In genomic region chr7:95527033-95527775, GRCh38 we compare ENCODE assay signal across 9 cellular contexts. TPM values are rescaled to one million over a fixed set of nuclear protein-coding genes. Genes with fewer than 3 reads are reported as not detected.
DNase-seq lines count a peak whose midpoint lies in the region; ATAC-seq, FAIRE-seq and TF ChIP-seq lines count a peak whose summit lies in the region.
"Had no signal": no experiment of that assay in that cellular context is flagged by ENCODE, and none has a peak within 500 bp of the region (broad histone marks: within the 10 kb centered on the region; RNA-seq: fewer than 3 reads in every experiment).

No MANE protein-coding gene starts in this region.

- peaks cover 23% of the 10 kb centered on the region for H3K4me1 Mint-ChIP-seq in Calu3 (ENCODE audit: low read depth, unreplicated experiment)

- BruUV-seq in Calu3 (replicated peaks; lab: Mats Ljungman, UMichigan) (no TSS peak), PC-9 (replicated peaks; lab: Mats Ljungman, UMichigan) (no TSS peak)

- H4K20me1 ChIP-seq in PC-9 (ENCODE audit: insufficient read depth) = no peaks in the 10 kb centered on the region
- H4K20me1 ChIP-seq in H1 (replicated peaks in 1 of 2; ENCODE audit: control insufficient read depth in 1 of 2, insufficient read depth in 2 of 2, low read length in 2 of 2) = no peaks in the 10 kb centered on the region

- H3K27me3 ChIP-seq in PC-9 (ENCODE audit: insufficient read depth, low read depth) = no peaks in the 10 kb centered on the region
- H3K27me3 ChIP-seq in H1 (replicated peaks in 1 of 4; ENCODE audit: control insufficient read depth in 3 of 4, extremely low read depth in 1 of 4, insufficient read depth in 3 of 4, low read length in 3 of 4) = no peaks in the 10 kb centered on the region
- H3K27me3 ChIP-seq in lung (ENCODE audit: control insufficient read depth, insufficient read depth) = no peaks in the 10 kb centered on the region

- H3K79me2 ChIP-seq in PC-9 (ENCODE audit: low read depth) (no peaks in the 10 kb centered on the region), H1 (ENCODE audit: control insufficient read depth in 1 of 2, insufficient read depth in 2 of 2, low read length in 2 of 2) (no peaks in the 10 kb centered on the region)

- no peak for TF ChIP-seq POLR2A in H1 (IDR thresholded peaks at IDR 0.05; ENCODE audit: control extremely low read depth in 1 of 2, low read depth in 2 of 2, low read length in 2 of 2)

- no peak overlapping the region for H2BK15ac ChIP-seq in H1 (ENCODE audit: low read length)

- no peak overlapping the region for H3K4me3 ChIP-seq in PC-9
- no peak overlapping the region for H3K4me3 ChIP-seq in H1 (ENCODE audit: extremely low read depth in 1 of 4, insufficient read depth in 2 of 4, low read depth in 3 of 4, low read length in 4 of 4)
- H3K4me3 ChIP-seq in lung = no peak overlapping the region

- no peak overlapping the region for H3K27ac Mint-ChIP-seq in Calu3 (ENCODE audit: unreplicated experiment)

- H3K4me2 ChIP-seq in PC-9 (no peak overlapping the region), H1 (ENCODE audit: insufficient read depth in 1 of 2, low read depth in 2 of 2, low read length in 2 of 2) (no peak overlapping the region)

- H3K4ac ChIP-seq in H1 (replicated peaks; ENCODE audit: insufficient read length, low read depth, low read length) = no peak overlapping the region

- H2AK5ac ChIP-seq in H1 (ENCODE audit: low read depth, low read length) = no peak overlapping the region

- no peak overlapping the region for H2BK20ac ChIP-seq in H1 (ENCODE audit: low read length)

- no peak overlapping the region for H3K27ac ChIP-seq in PC-9
- no peak overlapping the region for H3K27ac ChIP-seq in H1 (ENCODE audit: low read depth, low read length)
- H3K27ac ChIP-seq in lung (ENCODE audit: low read depth in 1 of 2, low read length in 1 of 2) = no peak overlapping the region

- TF ChIP-seq CTCF in Calu3 (IDR thresholded peaks at IDR 0.05; ENCODE audit: unreplicated experiment) (peak; percentile 50), PC-9 (conservative IDR thresholded peaks at IDR 0.05) (peak; percentile 95), H1 (IDR thresholded peaks at IDR 0.05; ENCODE audit: control extremely low read depth in 1 of 3, insufficient read depth in 1 of 3, low read depth in 1 of 3, low read length in 3 of 3) (peak; percentile 83 to 94 (median 86)), lung (IDR thresholded peaks at IDR 0.05; ENCODE audit: control extremely low read depth, extremely low read depth) (peak; percentile 76)

- no peaks in the 10 kb centered on the region for H3K9me3 ChIP-seq in PC-9 (ENCODE audit: insufficient read depth, low read depth)
- H3K9me3 ChIP-seq in H1 (ENCODE audit: insufficient read depth in 2 of 2, low read depth in 1 of 2, low read length in 1 of 2) = no peaks in the 10 kb centered on the region
- no peaks in the 10 kb centered on the region for H3K9me3 ChIP-seq in lung (ENCODE audit: control insufficient read depth in 2 of 2, insufficient read depth in 1 of 2, low read length in 1 of 2)

- POLR2A ChIA-PET in PC-9 (lab: Charles Lee; ENCODE audit: unreplicated experiment) (no interaction called here), H1 (lab: Charles Lee; ENCODE audit: partially characterized antibody) (no interaction called here)

- H3K36me3 Mint-ChIP-seq in Calu3 (ENCODE audit: insufficient read depth, unreplicated experiment) = no peaks in the 10 kb centered on the region

- H2BK120ac ChIP-seq in H1 (replicated peaks; ENCODE audit: low read depth, low read length) = no peak overlapping the region

- H3F3A ChIP-seq in PC-9 (ENCODE audit: insufficient read depth, low read depth) = 0 out of 2 replicates have a peak, but pooled peaks cover 4% of the 10 kb centered on the region

- intact Hi-C loops in Calu3 (cut with micrococcal nuclease; ENCODE audit: unreplicated experiment) (loop anchor here (1.0 to 10.0 kb wide), 2 partner anchors 159 to 348 kb away; no protein-coding TSS in a partner anchor), PC-9 (cut with micrococcal nuclease; ENCODE audit: unreplicated experiment) (loop anchor here (1.0 to 2.0 kb wide), 2 partner anchors 157 to 344 kb away; no protein-coding TSS in a partner anchor)

- no peak overlapping the region for H4K91ac ChIP-seq in H1 (replicated peaks; ENCODE audit: insufficient read length, low read length)

- H3K36me3 ChIP-seq in PC-9 (ENCODE audit: low read depth) (no peaks in the 10 kb centered on the region), H1 (ENCODE audit: control insufficient read depth in 2 of 4, insufficient read depth in 4 of 4, low read length in 3 of 4) (no peaks in the 10 kb centered on the region), lung (ENCODE audit: control insufficient read depth in 2 of 2, insufficient read depth in 2 of 2, low read length in 2 of 2) (no peaks in the 10 kb centered on the region)

- WGBS in H1 (ENCODE audit: extremely low coverage in 1 of 2, insufficient coverage in 1 of 2, insufficient read length in 1 of 2, insufficient replicate concordance in 2 of 2, low coverage in 1 of 2, low lambda C conversion rate in 2 of 2, missing lambda C conversion rate in 1 of 2), 2 experiments = 64% methylated on average over 5 of the region's 5 CpGs; no CpG with 5 or more reads in 1 of the 2 experiments
- WGBS in lung, 2 donors = 30 to 34% methylated on average over 5 of the region's 5 CpGs

- H3K9me3 Mint-ChIP-seq in Calu3 (ENCODE audit: low read depth, unreplicated experiment) = no peaks in the 10 kb centered on the region

- H4K5ac ChIP-seq in H1 (ENCODE audit: insufficient read length, low read depth, low read length) = no peak overlapping the region

- H3K56ac ChIP-seq in H1 (replicated peaks; ENCODE audit: insufficient read length, low read depth, low read length) = no peak overlapping the region

- H2AFZ ChIP-seq in PC-9 (no peak overlapping the region), H1 (ENCODE audit: low read length) (0 out of 2 replicates have a peak overlapping the region, but pooled peaks have one; percentile 39)

- DNase-seq in Calu3 (peak; percentile 55), KG1 (lab: John Stamatoyannopoulos, UW) (peak; percentile 1), PC-9 (peak; percentile 42 to 47), H1 (ENCODE audit: low read depth in 1 of 2, low spot score in 2 of 2) (peak in 1 of 2 experiments; percentile 67), lung (ENCODE audit: low spot score) (peak; percentile 56), urothelium cell line (ENCODE audit: low spot score) (peak; percentile 85)
- DNase-seq in activated CD8-positive, alpha-beta memory T cell treated with anti-CD3 and anti-CD28 coated beads, Interleukin-2, amount 50 U/mL, for 48 hours = no peak

- ATAC-seq in GM19438 (IDR thresholded peaks at IDR 0.05; ENCODE audit: low read depth, unreplicated experiment) (peak; percentile 59), lung (ENCODE audit: insufficient read depth, low FRiP score) (no peak)

- H3K18ac ChIP-seq in H1 (ENCODE audit: extremely low read depth, low read length) = no peak overlapping the region

- TF ChIP-seq RAD21 in H1 (IDR thresholded peaks at IDR 0.05 in 1 of 2, conservative IDR thresholded peaks at IDR 0.05 in 1 of 2; ENCODE audit: low read depth in 2 of 2, low read length in 2 of 2) = peak; percentile 98

- no peak overlapping the region; the same call in 1 of the 2 replicates for H4K8ac ChIP-seq in H1 (ENCODE audit: extremely low read depth, insufficient read depth, low read length)

- no peak overlapping the region for H3K4me3 Mint-ChIP-seq in Calu3 (ENCODE audit: low read depth, unreplicated experiment)

- no peaks in the 10 kb centered on the region for H3K9me2 ChIP-seq in PC-9 (ENCODE audit: insufficient read depth)

- CTCF ChIA-PET in Calu3 (lab: Charles Lee) (interaction anchor here (0.7 to 2.7 kb wide), 6 partner anchors 157 to 354 kb away, joined by 3 to 18 read pairs (median 10); no protein-coding TSS in a partner anchor), PC-9 (lab: Charles Lee) (interaction anchor here (2.1 to 2.6 kb wide), 3 partner anchors 156 to 160 kb away, joined by 9 to 22 read pairs (median 14); no protein-coding TSS in a partner anchor), H1 (lab: Charles Lee; ENCODE audit: partially characterized antibody) (interaction anchor here (0.7 to 17.5 kb wide), 36 partner anchors 9 to 372 kb away, joined by 3 to 482 read pairs (median 5); no protein-coding TSS in a partner anchor)

- no peak overlapping the region for H3K14ac ChIP-seq in H1 (ENCODE audit: insufficient read length)

- no peaks in the 10 kb centered on the region for H3K27me3 Mint-ChIP-seq in Calu3 (ENCODE audit: unreplicated experiment)

- H3K9ac ChIP-seq in H1 (replicated peaks in 1 of 4; ENCODE audit: extremely low read depth in 1 of 4, low read depth in 3 of 4, low read length in 3 of 4) = no peak overlapping the region

- FAIRE-seq in H1 (lab: Jason Lieb, UNC) (peak; percentile 86), urothelium cell line (lab: Jason Lieb, UNC) (peak; percentile 95)

- H3K23me2 ChIP-seq in H1 (ENCODE audit: low read depth, low read length) = no peaks in the 10 kb centered on the region

- no peaks in the 10 kb centered on the region for H3K79me1 ChIP-seq in H1 (ENCODE audit: low read depth, low read length)

- no peak overlapping the region for H3K23ac ChIP-seq in H1 (ENCODE audit: insufficient read length)

- H2BK5ac ChIP-seq in H1 (ENCODE audit: low read depth, low read length) = no peak overlapping the region

- H2BK12ac ChIP-seq in H1 (ENCODE audit: low read depth, low read length) = no peak overlapping the region

- H3K4me1 ChIP-seq in PC-9 (replicated peaks; ENCODE audit: insufficient read depth) (peaks cover 10% of the 10 kb centered on the region; the same call in 1 of the 2 replicates), H1 (replicated peaks in 1 of 4; ENCODE audit: control insufficient read depth in 3 of 4, insufficient read depth in 4 of 4, low read length in 3 of 4) (no peaks in the 10 kb centered on the region), lung (ENCODE audit: control insufficient read depth in 2 of 2, insufficient read depth in 2 of 2, low read length in 2 of 2) (no peaks in the 10 kb centered on the region)

- no peak for TF ChIP-seq EP300 in H1 (IDR thresholded peaks at IDR 0.05; ENCODE audit: borderline replicate concordance in 1 of 2, low read depth in 2 of 2, low read length in 2 of 2)

TF ChIP-seq in H1, 55 proteins besides CTCF, POLR2A, EP300 and RAD21 (continues in another document):
- TF ChIP-seq YY1 (IDR thresholded peaks at IDR 0.05; ENCODE audit: low read depth, low read length) = peak; percentile 65; the same call in 1 of the 2 replicates
- TF ChIP-seq EGR1 (IDR thresholded peaks at IDR 0.05; ENCODE audit: borderline replicate concordance, low read depth, low read length) = no peak

RNA-seq across cellular contexts. Expression of gene ASB4, which starts 41.5 kb away (rescaled TPM):
- 0.47 TPM in 1 of 2 replicates, not detected in the other for total RNA-seq in Calu3 (2022)
- total RNA-seq in PC-9 (2021) = not detected in 2 replicates
- not detected in 2 replicates for total RNA-seq in H1 (2021; fragmentation: NEBNext Ultra II Directional; extraction: Animal tissue kit (Norgen Biotek cat#: 25700))
- not detected in 2 replicates for polyA plus RNA-seq in H1 (2011; rRNA removed)
- not detected for polyA plus RNA-seq in H1 (2011; cell fraction: cytosol; rRNA removed)
- polyA plus RNA-seq in H1 (2011; cell fraction: nucleus; rRNA removed) = not detected
- polyA plus RNA-seq in H1 (2012, experiment 1 of 2) = not detected in 4 replicates
- not detected for polyA plus RNA-seq in H1 (2012, experiment 2 of 2)
- not detected for polyA plus RNA-seq in H1 (2013, experiment 1 of 2)
- not detected for polyA plus RNA-seq in H1 (2013, experiment 2 of 2)
- polyA minus RNA-seq in H1 (2011; rRNA and poly(A)+ RNA removed) = not detected in 2 replicates
- polyA minus RNA-seq in H1 (2011; cell fraction: cytosol; rRNA and poly(A)+ RNA removed) = not detected
- not detected for polyA minus RNA-seq in H1 (2011; cell fraction: nucleus; rRNA and poly(A)+ RNA removed)
- total RNA-seq in lung = 1 to 10 TPM in 1 of 2 donors, under 1 TPM in 1; 0.74 to 3.3 TPM
- under 1 TPM; 0.05 to 0.47 TPM for polyA plus RNA-seq in lung
- total RNA-seq: T-helper 1 cell treated with Interleukin-12 subunit alpha and Interleukin-12 subunit beta and Interleukin-4 antibody, amounts not matched to agents 30 ng/mL and 1 ng/mL, for 36 hours had no signal
